In the genomic region with DNA sequence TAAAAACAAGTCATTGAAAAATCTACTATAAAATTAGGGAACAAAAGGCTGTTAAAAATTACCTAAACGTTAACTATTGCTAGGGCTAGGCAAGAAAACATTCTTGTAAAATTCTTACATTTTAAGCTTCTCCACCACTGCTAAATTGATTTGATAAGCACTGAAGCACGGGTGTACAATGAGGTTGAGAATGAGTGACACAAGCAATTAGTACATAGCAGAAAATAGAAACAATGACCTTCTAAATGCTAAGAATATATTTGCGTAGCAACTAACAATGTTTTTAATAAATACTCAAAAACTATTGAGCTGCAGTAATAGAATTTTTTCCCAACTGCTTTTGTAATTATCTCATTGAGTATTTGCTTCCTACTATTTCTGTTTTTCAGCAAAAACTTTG, we compare ENCODE assay signal across 24 cellular contexts. TPM values are rescaled to one million over a fixed set of nuclear protein-coding genes. Genes with fewer than 3 reads are reported as not detected.
DNase-seq lines count a peak whose midpoint lies in the region; ATAC-seq and TF ChIP-seq lines count a peak whose summit lies in the region.
"Had no signal": no experiment of that assay in that cellular context is flagged by ENCODE, and none has a peak within 500 bp of the region (broad histone marks: within the 10 kb centered on the region; RNA-seq: fewer than 3 reads in every experiment).

No MANE protein-coding gene starts in this region.

- H3K4me1 Mint-ChIP-seq in Caco-2 (ENCODE audit: low read depth, unreplicated experiment) = no peaks in the 10 kb centered on the region

- DNase-seq in Right ventricle myocardium superior (no peak), Right ventricle myocardium inferior (ENCODE audit: missing footprints) (no peak), heart right ventricle (no peak), left cardiac atrium (no peak), left ventricle myocardium superior (no peak), right atrium auricular region (ENCODE audit: low spot score) (no peak), renal cortical epithelial cell (ENCODE audit: low read depth) (peak; percentile 29), Caco-2 (no peak)
- DNase-seq: AML-193; CD4-positive, alpha-beta T cell; CD8-positive, alpha-beta T cell; DMS 273 treated with DMSO at 0.1 percent for 48 hours; DMS153; DMS53; DMS79; DND-41; EL; GDM1 had no signal

- TF ChIP-seq CTCF in heart right ventricle (IDR thresholded peaks at IDR 0.05) (no peak), right atrium auricular region (IDR thresholded peaks at IDR 0.05) (no peak), Caco-2 (IDR thresholded peaks at IDR 0.05; ENCODE audit: insufficient read depth in 1 of 2, low read depth in 1 of 2, low read length in 1 of 2, severe bottlenecking in 1 of 2, unreplicated experiment in 1 of 2) (no peak)

- H3K4me1 ChIP-seq in heart right ventricle (peaks cover 0 to 11% (median 7%) of the 10 kb centered on the region in 9 donors), right atrium auricular region (peaks cover 0 to 7% of the 10 kb centered on the region in 2 donors), Caco-2 (peaks cover 5% of the 10 kb centered on the region; the same call in 1 of the 2 replicates)

- H3K27ac Mint-ChIP-seq in Caco-2 (ENCODE audit: unreplicated experiment) = no peak overlapping the region
- H3K27ac Mint-ChIP-seq: B cell; CD4-positive, alpha-beta T cell; CD8-positive, alpha-beta T cell had no signal

- no TSS peak for BruUV-seq in Caco-2 (replicated peaks; lab: Mats Ljungman, UMichigan)

- peak; percentile 64 for ATAC-seq in Right ventricle myocardium superior (ENCODE audit: poor library complexity)
- ATAC-seq in Right ventricle myocardium inferior = no peak
- peak in 3 of 8 donors; percentile 44 to 49 (median 46) for ATAC-seq in heart right ventricle
- no peak for ATAC-seq in left cardiac atrium
- peak; percentile 45 for ATAC-seq in left ventricle myocardium superior
- ATAC-seq: A549; CD8-positive, alpha-beta T cell; GM12878 had no signal

- H3K4me3 ChIP-seq in heart right ventricle (no peak overlapping the region), right atrium auricular region (no peak overlapping the region), Caco-2 (ENCODE audit: low read depth, low read length) (no peak overlapping the region)
- H3K4me3 ChIP-seq: A549; BLaER1 treated with 17β-estradiol and CSF1 and Interleukin-3, amounts not matched to agents 10 nM and 100 nM; GM12878 had no signal

- no peak overlapping the region for H3K4me3 Mint-ChIP-seq in Caco-2 (ENCODE audit: unreplicated experiment)
- H3K4me3 Mint-ChIP-seq: B cell; CD4-positive, alpha-beta T cell; CD8-positive, alpha-beta T cell had no signal

- H3K9me3 Mint-ChIP-seq in Caco-2 (ENCODE audit: unreplicated experiment) = no peaks in the 10 kb centered on the region
- H3K9me3 Mint-ChIP-seq: CD4-positive, alpha-beta T cell; CD8-positive, alpha-beta T cell had no signal

- H3K27me3 Mint-ChIP-seq in Caco-2 (ENCODE audit: insufficient read depth, unreplicated experiment) = no peaks in the 10 kb centered on the region
- H3K27me3 Mint-ChIP-seq: B cell; CD4-positive, alpha-beta T cell had no signal

- POLR2A ChIA-PET in Caco-2 (lab: Charles Lee) = no interaction called here

- H3K27ac ChIP-seq in heart right ventricle = peak overlapping the region in 9 of 10 donors; percentile 22 to 76 (median 54)
- H3K27ac ChIP-seq in right atrium auricular region = no peak overlapping the region
- H3K27ac ChIP-seq: 22Rv1; A549; BLaER1 treated with 17β-estradiol and CSF1 and Interleukin-3, amounts not matched to agents 10 nM and 100 nM; C4-2B had no signal

- intact Hi-C loops in Right ventricle myocardium superior (cut with DNase I) = loop anchor here (10.0 kb wide), 1 partner anchor 136 kb away; a partner anchor contains a TSS
- intact Hi-C loops in Right ventricle myocardium inferior (cut with DNase I) = loop anchor here (5.0 kb wide), 1 partner anchor 39 kb away; no protein-coding TSS in a partner anchor
- intact Hi-C loops in heart right ventricle (cut with DNase I) = loop anchor here in 4 of 10 donors (5.0 to 10.0 kb wide), 4 partner anchors 39 to 236 kb away; a partner anchor contains a TSS
- intact Hi-C loops in left cardiac atrium (cut with DNase I) = loop anchor here in 1 of 2 donors (10.0 kb wide), 1 partner anchor 236 kb away; a partner anchor contains a TSS
- intact Hi-C loops in left ventricle myocardium superior (cut with micrococcal nuclease) = no loop called here
- intact Hi-C loops in Caco-2 (cut with micrococcal nuclease; ENCODE audit: unreplicated experiment) = no loop called here

- H3K9me3 ChIP-seq in heart right ventricle (no peaks in the 10 kb centered on the region), right atrium auricular region (no peaks in the 10 kb centered on the region), Caco-2 (no peaks in the 10 kb centered on the region)
- H3K9me3 ChIP-seq: A549; BLaER1 treated with 17β-estradiol and CSF1 and Interleukin-3, amounts not matched to agents 10 nM and 100 nM had no signal

- CTCF ChIA-PET in Caco-2 (lab: Charles Lee) = no interaction called here

- WGBS in heart right ventricle, 2 donors = 41 to 64% methylated on average over 3 of the region's 3 CpGs

- H3K36me3 Mint-ChIP-seq in Caco-2 (ENCODE audit: insufficient read depth, unreplicated experiment) = peaks cover 17% of the 10 kb centered on the region
- H3K36me3 Mint-ChIP-seq: CD8-positive, alpha-beta T cell had no signal

- H3K36me3 ChIP-seq in heart right ventricle (no peaks in the 10 kb centered on the region), right atrium auricular region (no peaks in the 10 kb centered on the region), Caco-2 (ENCODE audit: control insufficient read depth, insufficient read depth, low read length) (no peaks in the 10 kb centered on the region)

- H3K27me3 ChIP-seq in heart right ventricle (no peaks in the 10 kb centered on the region), right atrium auricular region (no peaks in the 10 kb centered on the region), Caco-2 (replicated peaks; ENCODE audit: control insufficient read depth, insufficient read depth, low read length) (no peaks in the 10 kb centered on the region)
- H3K27me3 ChIP-seq: BLaER1 treated with 17β-estradiol and CSF1 and Interleukin-3, amounts not matched to agents 10 nM and 100 nM had no signal

RNA-seq across cellular contexts. Expression of a gene that starts 4.7 kb away (rescaled TPM):
- 0.59 TPM for total RNA-seq in Right ventricle myocardium superior
- 0.43 TPM for total RNA-seq in Right ventricle myocardium inferior
- total RNA-seq in heart right ventricle = 1 to 10 TPM in 1 of 10 donors, under 1 TPM in 5, not detected in 4; 0.25 to 2.2 (median 0.50) TPM
- polyA plus RNA-seq in heart right ventricle = under 1 TPM in 1 of 2 donors, not detected in 1; 0.04 TPM
- total RNA-seq in left cardiac atrium = under 1 TPM in 1 of 2 donors, not detected in 1; 0.80 TPM
- total RNA-seq in left ventricle myocardium superior = 0.17 TPM
- under 1 TPM in 1 of 2 donors, not detected in 1; 0.63 TPM for total RNA-seq in right atrium auricular region
- total RNA-seq in renal cortical epithelial cell = 0.99 and 7.3 TPM in 2 replicates
- 24.2 and 27.2 TPM in 2 replicates for total RNA-seq in Caco-2 (2022)
- total RNA-seq: CD4-positive, alpha-beta T cell had no signal

Comparison
In these comparisons a context has a peak if more than half of its experiments do, and no peak if none do; other contexts are left out.
1. ATAC-seq: peak in Right ventricle myocardium superior (single experiment) and left ventricle myocardium superior (single experiment); none in Right ventricle myocardium inferior (single experiment) and left cardiac atrium (0 of 2).
2. H3K27ac ChIP-seq: peak in heart right ventricle (9 of 10); none in right atrium auricular region (0 of 2).
3. intact Hi-C loops: an anchor here in Right ventricle myocardium superior (10.0 kb wide) and Right ventricle myocardium inferior (5.0 kb wide); none called in left ventricle myocardium superior and Caco-2.